In genomic region chr14:29426083-29426482, GRCh38 we compare ENCODE assay signal across 29 cellular contexts.
"Had no signal": no experiment of that assay in that cellular context is flagged by ENCODE, and none has a peak within 500 bp of the region (broad histone marks: within the 10 kb centered on the region; RNA-seq: fewer than 3 reads in every experiment).

No MANE protein-coding gene starts in this region.

- FAIRE-seq: urothelium cell line had no signal

- H3K9me3 Mint-ChIP-seq: type B pancreatic cell had no signal

- DNase-seq: stimulated activated CD4-positive, alpha-beta T cell treated with anti-CD3 and anti-CD28 coated beads, Interleukin-2, amount 100 ng/mL, for 48 hours; stimulated activated CD4-positive, alpha-beta T cell treated with anti-CD3 and anti-CD28 coated beads, Interleukin-4, amount 100 ng/mL, for 1 hour; stimulated activated CD4-positive, alpha-beta T cell treated with anti-CD3 and anti-CD28 coated beads, Interleukin-4, amount 100 ng/mL, for 24 hours; stimulated activated CD4-positive, alpha-beta T cell treated with anti-CD3 and anti-CD28 coated beads, Interleukin-4, amount 100 ng/mL, for 4 hours; stimulated activated CD8-positive, alpha-beta memory T cell treated with anti-CD3 and anti-CD28 coated beads, Interleukin-4, amount 100 ng/mL, for 48 hours; stimulated activated naive B cell treated with anti-CD40 and anti-IgM and Interleukin-4, amounts not matched to agents 10 μg/mL and 1 μg/mL and 100 μg/mL, for 72 hours; stimulated activated naive CD4-positive, alpha-beta T cell; stimulated activated naive CD4-positive, alpha-beta T cell treated with Interleukin-2 at 50 U/mL for 16 hours; stimulated activated naive CD8-positive, alpha-beta T cell treated with anti-CD3 and anti-CD28 coated beads, Interleukin-15, amount 100 ng/mL, for 72 hours; stimulated activated naive CD8-positive, alpha-beta T cell treated with anti-CD3 and anti-CD28 coated beads, Interleukin-15, Interleukin-2, amounts not matched to agents 100 U/mL and 50 U/mL, for 24 hours; stomach; substantia nigra; testis; thyroid gland; tibial artery; transverse colon; trophoblast cell; upper lobe of left lung; upper lobe of right lung; uterus had no signal

- H3K36me3 Mint-ChIP-seq: stimulated activated effector memory CD8-positive, alpha-beta T cell treated with anti-CD3 and anti-CD28 coated beads, Interleukin-12 subunit alpha, Interleukin-12 subunit beta, amount 100 ng/mL, for 72 hours; stimulated activated memory B cell treated with anti-CD40 and anti-IgM and Interleukin-4, amounts not matched to agents 10 μg/mL and 1 μg/mL and 100 μg/mL, for 72 hours; stimulated activated naive B cell treated with anti-CD40 and anti-IgM and Interleukin-4, amounts not matched to agents 10 μg/mL and 1 μg/mL and 100 μg/mL, for 72 hours; type B pancreatic cell had no signal

- H3K9me3 ChIP-seq: stomach, suprapubic skin, testis, thoracic aorta, thyroid gland, tibial artery, tibial nerve, transverse colon, upper lobe of left lung, upper lobe of right lung, uterus, vagina had no signal

- H3K4me3 Mint-ChIP-seq: stimulated activated effector memory CD8-positive, alpha-beta T cell treated with anti-CD3 and anti-CD28 coated beads, Interleukin-12 subunit alpha, Interleukin-12 subunit beta, amount 100 ng/mL, for 72 hours; stimulated activated memory B cell treated with anti-CD40 and anti-IgM and Interleukin-4, amounts not matched to agents 10 μg/mL and 1 μg/mL and 100 μg/mL, for 72 hours; stimulated activated naive B cell treated with anti-CD40 and anti-IgM and Interleukin-4, amounts not matched to agents 10 μg/mL and 1 μg/mL and 100 μg/mL, for 72 hours; stimulated activated naive CD8-positive, alpha-beta T cell treated with anti-CD3 and anti-CD28 coated beads, Interleukin-15, amount 100 ng/mL, for 72 hours; stimulated activated naive CD8-positive, alpha-beta T cell treated with anti-CD3 and anti-CD28 coated beads, Interleukin-15, Interleukin-2, amounts not matched to agents 100 ng/mL and 50 ng/mL, for 24 hours; type B pancreatic cell had no signal

- H3K27ac Mint-ChIP-seq: stimulated activated effector memory CD8-positive, alpha-beta T cell treated with anti-CD3 and anti-CD28 coated beads, Interleukin-12 subunit alpha, Interleukin-12 subunit beta, amount 100 ng/mL, for 72 hours; stimulated activated memory B cell treated with anti-CD40 and anti-IgM and Interleukin-4, amounts not matched to agents 10 μg/mL and 1 μg/mL and 100 μg/mL, for 72 hours; stimulated activated naive B cell treated with anti-CD40 and anti-IgM and Interleukin-4, amounts not matched to agents 10 μg/mL and 1 μg/mL and 100 μg/mL, for 72 hours; stimulated activated naive CD8-positive, alpha-beta T cell treated with anti-CD3 and anti-CD28 coated beads, Interleukin-15, amount 100 ng/mL, for 72 hours; stimulated activated naive CD8-positive, alpha-beta T cell treated with anti-CD3 and anti-CD28 coated beads, Interleukin-15, Interleukin-2, amounts not matched to agents 100 ng/mL and 50 ng/mL, for 24 hours; type B pancreatic cell had no signal

- ATAC-seq: stimulated activated effector memory CD8-positive, alpha-beta T cell treated with anti-CD3 and anti-CD28 coated beads, Interleukin-12 subunit alpha, Interleukin-12 subunit beta, amount 100 ng/mL, for 72 hours; stimulated activated memory B cell treated with anti-CD40 and anti-IgM and Interleukin-4, amounts not matched to agents 10 μg/mL and 1 μg/mL and 100 μg/mL, for 72 hours; stimulated activated naive B cell treated with anti-CD40 and anti-IgM and Interleukin-4, amounts not matched to agents 10 μg/mL and 1 μg/mL and 100 μg/mL, for 72 hours; stimulated activated naive CD8-positive, alpha-beta T cell treated with anti-CD3 and anti-CD28 coated beads, Interleukin-15, amount 100 ng/mL, for 72 hours; stimulated activated naive CD8-positive, alpha-beta T cell treated with anti-CD3 and anti-CD28 coated beads, Interleukin-15, Interleukin-2, amounts not matched to agents 100 U/mL and 50 U/mL, for 24 hours; upper lobe of right lung had no signal

- H3K36me3 ChIP-seq: stomach, suprapubic skin, thoracic aorta, thyroid gland, tibial artery, tibial nerve, transverse colon, upper lobe of left lung, upper lobe of right lung, uterus, vagina had no signal

- H3K27me3 Mint-ChIP-seq: stimulated activated memory B cell treated with anti-CD40 and anti-IgM and Interleukin-4, amounts not matched to agents 10 μg/mL and 1 μg/mL and 100 μg/mL, for 72 hours; stimulated activated naive B cell treated with anti-CD40 and anti-IgM and Interleukin-4, amounts not matched to agents 10 μg/mL and 1 μg/mL and 100 μg/mL, for 72 hours; stimulated activated naive CD8-positive, alpha-beta T cell treated with anti-CD3 and anti-CD28 coated beads, Interleukin-15, amount 100 ng/mL, for 72 hours; stimulated activated naive CD8-positive, alpha-beta T cell treated with anti-CD3 and anti-CD28 coated beads, Interleukin-15, Interleukin-2, amounts not matched to agents 100 ng/mL and 50 ng/mL, for 24 hours had no signal

- H3K4me1 ChIP-seq: stomach, suprapubic skin, testis, thyroid gland, tibial artery, tibial nerve, transverse colon, upper lobe of left lung, upper lobe of right lung, uterus, vagina had no signal

- H3K27me3 ChIP-seq: stomach, suprapubic skin, testis, thyroid gland, tibial artery, tibial nerve, transverse colon, upper lobe of left lung, upper lobe of right lung, uterus, vagina had no signal

- H3K27ac ChIP-seq: stomach, suprapubic skin, testis, thoracic aorta, thyroid gland, tibial artery, tibial nerve, transverse colon, upper lobe of left lung, upper lobe of right lung, uterus, vagina had no signal

- H3K4me1 Mint-ChIP-seq: stimulated activated effector memory CD8-positive, alpha-beta T cell treated with anti-CD3 and anti-CD28 coated beads, Interleukin-12 subunit alpha, Interleukin-12 subunit beta, amount 100 ng/mL, for 72 hours; stimulated activated memory B cell treated with anti-CD40 and anti-IgM and Interleukin-4, amounts not matched to agents 10 μg/mL and 1 μg/mL and 100 μg/mL, for 72 hours; stimulated activated naive B cell treated with anti-CD40 and anti-IgM and Interleukin-4, amounts not matched to agents 10 μg/mL and 1 μg/mL and 100 μg/mL, for 72 hours; stimulated activated naive CD8-positive, alpha-beta T cell treated with anti-CD3 and anti-CD28 coated beads, Interleukin-15, amount 100 ng/mL, for 72 hours had no signal

- H3K4me3 ChIP-seq: stomach, suprapubic skin, testis, thoracic aorta, thyroid gland, tibial artery, tibial nerve, transverse colon, upper lobe of left lung, upper lobe of right lung, uterus, vagina had no signal
